Comparison of ENCODE assay signal across 8 cellular contexts in genomic region chr10:13272164-13272571, GRCh38. TPM values are rescaled to one million over a fixed set of nuclear protein-coding genes. Genes with fewer than 3 reads are reported as not detected.
DNase-seq lines count a peak whose midpoint lies in the region; ATAC-seq and TF ChIP-seq lines count a peak whose summit lies in the region.

No MANE protein-coding gene starts in this region.

- no peaks in the 10 kb centered on the region for H3K9me2 ChIP-seq in hepatocyte (replicated peaks; ENCODE audit: insufficient read depth)

- peak overlapping the region; percentile 46 for H3K27ac ChIP-seq in hepatocyte
- peak overlapping the region in 1 of 3 donors; percentile 8 for H3K27ac ChIP-seq in thyroid gland

- CTCF ChIA-PET in activated naive CD4-positive, alpha-beta T cell treated with anti-CD3 and anti-CD28 coated beads, Interleukin-2, amount 10 ng/mL, durations not matched to agents 7 days and 5 days (lab: Charles Lee): interaction anchor here (1.4 to 2.2 kb wide), 3 partner anchors 30 to 80 kb away, joined by 6 to 8 read pairs (median 6); no protein-coding TSS in a partner anchor
- CTCF ChIA-PET in activated CD4-positive, alpha-beta T cell treated with anti-CD3 and anti-CD28 coated beads, Interleukin-2, amount 10 ng/mL, durations not matched to agents 7 days and 5 days (lab: Charles Lee): interaction anchor here (0.6 kb wide), 1 partner anchor 30 kb away, joined by 6 read pairs; no protein-coding TSS in a partner anchor

- H4K20me1 ChIP-seq in hepatocyte (ENCODE audit: insufficient read depth, poor library complexity, severe bottlenecking): no peaks in the 10 kb centered on the region

- H3K27ac Mint-ChIP-seq in HFFc6: no peak overlapping the region
- no peak overlapping the region for H3K27ac Mint-ChIP-seq in activated naive CD4-positive, alpha-beta T cell treated with anti-CD3 and anti-CD28 coated beads, Interleukin-2, amount 10 ng/mL, durations not matched to agents 7 days and 5 days
- no peak overlapping the region for H3K27ac Mint-ChIP-seq in activated CD4-positive, alpha-beta T cell treated with anti-CD3 and anti-CD28 coated beads, Interleukin-2, amount 10 ng/mL, durations not matched to agents 7 days and 5 days

- H3K36me3 ChIP-seq in hepatocyte (replicated peaks; ENCODE audit: insufficient read depth, low read depth): no peaks in the 10 kb centered on the region
- no peaks in the 10 kb centered on the region for H3K36me3 ChIP-seq in thyroid gland

- peaks cover 23% of the 10 kb centered on the region for H3K4me1 Mint-ChIP-seq in HFFc6 (ENCODE audit: low read depth)
- H3K4me1 Mint-ChIP-seq in activated naive CD4-positive, alpha-beta T cell treated with anti-CD3 and anti-CD28 coated beads, Interleukin-2, amount 10 ng/mL, durations not matched to agents 7 days and 5 days: peaks cover 3% of the 10 kb centered on the region
- peaks cover 7% of the 10 kb centered on the region for H3K4me1 Mint-ChIP-seq in activated CD4-positive, alpha-beta T cell treated with anti-CD3 and anti-CD28 coated beads, Interleukin-2, amount 10 ng/mL, durations not matched to agents 7 days and 5 days

- no peak for TF ChIP-seq POLR2A in thyroid gland (IDR thresholded peaks at IDR 0.05)

- POLR2A ChIA-PET in activated CD4-positive, alpha-beta T cell treated with anti-CD3 and anti-CD28 coated beads, Interleukin-2, amount 10 ng/mL, durations not matched to agents 7 days and 5 days (lab: Charles Lee): no interaction called here

- TF ChIP-seq CTCF in HFFc6 (IDR thresholded peaks at IDR 0.05): no peak
- no peak for TF ChIP-seq CTCF in hepatocyte (IDR thresholded peaks at IDR 0.05; ENCODE audit: poor library complexity)
- no peak for TF ChIP-seq CTCF in thyroid gland (IDR thresholded peaks at IDR 0.05)

- peak overlapping the region; percentile 46 for H3K4me2 ChIP-seq in hepatocyte

- no peaks in the 10 kb centered on the region for H3K79me2 ChIP-seq in hepatocyte

- no peaks in the 10 kb centered on the region for H3K9me3 Mint-ChIP-seq in HFFc6
- H3K9me3 Mint-ChIP-seq in activated naive CD4-positive, alpha-beta T cell treated with anti-CD3 and anti-CD28 coated beads, Interleukin-2, amount 10 ng/mL, durations not matched to agents 7 days and 5 days: no peaks in the 10 kb centered on the region
- no peaks in the 10 kb centered on the region for H3K9me3 Mint-ChIP-seq in activated CD4-positive, alpha-beta T cell treated with anti-CD3 and anti-CD28 coated beads, Interleukin-2, amount 10 ng/mL, durations not matched to agents 7 days and 5 days

- no peak overlapping the region for H3K4me3 ChIP-seq in hepatocyte
- no peak overlapping the region for H3K4me3 ChIP-seq in thyroid gland (replicated peaks in 1 of 3)

- H3K4me3 Mint-ChIP-seq in HFFc6: peak overlapping the region; percentile 47
- H3K4me3 Mint-ChIP-seq in activated naive CD4-positive, alpha-beta T cell treated with anti-CD3 and anti-CD28 coated beads, Interleukin-2, amount 10 ng/mL, durations not matched to agents 7 days and 5 days: no peak overlapping the region
- H3K4me3 Mint-ChIP-seq in activated CD4-positive, alpha-beta T cell treated with anti-CD3 and anti-CD28 coated beads, Interleukin-2, amount 10 ng/mL, durations not matched to agents 7 days and 5 days: no peak overlapping the region

- no peaks in the 10 kb centered on the region for H3K36me3 Mint-ChIP-seq in HFFc6 (ENCODE audit: low read depth)
- no peaks in the 10 kb centered on the region for H3K36me3 Mint-ChIP-seq in activated naive CD4-positive, alpha-beta T cell treated with anti-CD3 and anti-CD28 coated beads, Interleukin-2, amount 10 ng/mL, durations not matched to agents 7 days and 5 days
- H3K36me3 Mint-ChIP-seq in activated CD4-positive, alpha-beta T cell treated with anti-CD3 and anti-CD28 coated beads, Interleukin-2, amount 10 ng/mL, durations not matched to agents 7 days and 5 days (ENCODE audit: low read depth): no peaks in the 10 kb centered on the region

- ATAC-seq in GM18519 (IDR thresholded peaks at IDR 0.05; ENCODE audit: low FRiP score, unreplicated experiment): no peak

- intact Hi-C loops in thyroid gland (cut with DNase I): no loop called here

- 54% methylated on average over 12 of the region's 12 CpGs for WGBS in hepatocyte (ENCODE audit: low lambda C conversion rate, missing lambda C conversion rate)
- WGBS in thyroid gland, 2 donors: 28 to 33% methylated on average over 12 of the region's 12 CpGs

- H3K27me3 ChIP-seq in hepatocyte: no peaks in the 10 kb centered on the region
- no peaks in the 10 kb centered on the region for H3K27me3 ChIP-seq in thyroid gland

- H3K27me3 Mint-ChIP-seq in HFFc6 (ENCODE audit: insufficient read depth): peaks cover 10% of the 10 kb centered on the region
- no peaks in the 10 kb centered on the region for H3K27me3 Mint-ChIP-seq in activated naive CD4-positive, alpha-beta T cell treated with anti-CD3 and anti-CD28 coated beads, Interleukin-2, amount 10 ng/mL, durations not matched to agents 7 days and 5 days
- no peaks in the 10 kb centered on the region for H3K27me3 Mint-ChIP-seq in activated CD4-positive, alpha-beta T cell treated with anti-CD3 and anti-CD28 coated beads, Interleukin-2, amount 10 ng/mL, durations not matched to agents 7 days and 5 days

- DNase-seq in HFFc6: no peak
- peak; percentile 21 for DNase-seq in SHP77 treated with DMSO at 0.1 percent for 48 hours (lab: John Stamatoyannopoulos, UW)
- peak; percentile 76 for DNase-seq in hepatocyte (ENCODE audit: low spot score)
- DNase-seq in thyroid gland: peak; percentile 65 to 84
- no peak for DNase-seq in RKO (ENCODE audit: low spot score)
- no peak for DNase-seq in activated naive CD4-positive, alpha-beta T cell treated with anti-CD3 and anti-CD28 coated beads, Interleukin-2, amount 10 ng/mL, durations not matched to agents 7 days and 5 days
- no peak for DNase-seq in activated CD4-positive, alpha-beta T cell treated with anti-CD3 and anti-CD28 coated beads, Interleukin-2, amount 10 ng/mL, durations not matched to agents 7 days and 5 days

- H3K9me3 ChIP-seq in hepatocyte (ENCODE audit: low read depth) (no peaks in the 10 kb centered on the region), thyroid gland (no peaks in the 10 kb centered on the region)

- no peak overlapping the region for H2AFZ ChIP-seq in hepatocyte

- H3K4me1 ChIP-seq in hepatocyte (ENCODE audit: insufficient read depth) (peaks cover 8% of the 10 kb centered on the region), thyroid gland (peaks cover 10 to 21% of the 10 kb centered on the region in 2 donors)

RNA-seq across cellular contexts. Expression of gene PHYH, which starts 27.7 kb away (rescaled TPM):
- total RNA-seq in HFFc6 (2021; fragmentation: NEBNext Ultra II Directional; extraction: Animal tissue kit (Norgen Biotek cat#: 25700)): 10 to 100 TPM; 17.2 to 20.3 (median 17.6) TPM
- 50.1 and 62.3 TPM in 2 replicates for total RNA-seq in hepatocyte
- 64.0 and 83.7 TPM in 2 replicates for polyA plus RNA-seq in hepatocyte
- 10 to 100 TPM; 48.5 to 86.8 (median 71.4) TPM for total RNA-seq in thyroid gland
- total RNA-seq in activated CD4-positive, alpha-beta T cell treated with anti-CD3 and anti-CD28 coated beads, Interleukin-2, amount 10 ng/mL, durations not matched to agents 7 days and 5 days: 10 to 100 TPM in 1 of 2 experiments, 1 to 10 TPM in 1; 9.8 to 12.0 TPM

RNA-seq across cellular contexts. Expression of gene UCMA, which starts 38.0 kb away (rescaled TPM):
- not detected for total RNA-seq in HFFc6 (2021; fragmentation: NEBNext Ultra II Directional; extraction: Animal tissue kit (Norgen Biotek cat#: 25700))
- total RNA-seq in hepatocyte (not detected in 2 replicates), thyroid gland (not detected)
- not detected in 2 replicates for polyA plus RNA-seq in hepatocyte
- total RNA-seq in activated CD4-positive, alpha-beta T cell treated with anti-CD3 and anti-CD28 coated beads, Interleukin-2, amount 10 ng/mL, durations not matched to agents 7 days and 5 days: not detected

Comparison
In these comparisons a context has a peak if more than half of its experiments do, and no peak if none do; other contexts are left out.
1. DNase-seq: peak in SHP77 treated with DMSO at 0.1 percent for 48 hours (single experiment), hepatocyte (single experiment) and thyroid gland (2 of 2); none in HFFc6 (single experiment), RKO (single experiment), activated naive CD4-positive, alpha-beta T cell treated with anti-CD3 and anti-CD28 coated beads, Interleukin-2, amount 10 ng/mL, durations not matched to agents 7 days and 5 days (single experiment) and activated CD4-positive, alpha-beta T cell treated with anti-CD3 and anti-CD28 coated beads, Interleukin-2, amount 10 ng/mL, durations not matched to agents 7 days and 5 days (single experiment).